In the genomic region with DNA sequence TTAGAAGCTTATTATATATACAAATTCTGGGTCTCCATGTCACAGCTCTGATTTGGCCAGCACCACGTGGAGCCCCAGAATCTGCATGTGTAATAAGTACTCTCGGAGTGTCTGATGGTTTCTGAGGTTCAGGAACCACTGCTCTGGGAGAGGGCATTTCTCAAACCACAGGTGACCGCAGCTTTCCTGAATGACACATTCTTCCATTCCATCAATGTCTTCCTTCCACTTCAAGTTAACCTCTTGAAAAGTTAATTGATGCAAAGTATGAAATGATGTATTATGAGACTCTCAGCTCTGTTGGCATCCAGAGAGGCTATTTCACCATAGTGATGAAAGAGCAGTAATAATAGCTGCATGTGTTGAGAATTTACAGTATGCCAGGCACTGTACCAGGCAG, we compare ENCODE assay signal across 15 cellular contexts.
DNase-seq lines count a peak whose midpoint lies in the region; ATAC-seq and TF ChIP-seq lines count a peak whose summit lies in the region.
"Had no signal": no experiment of that assay in that cellular context is flagged by ENCODE, and none has a peak within 500 bp of the region (broad histone marks: within the 10 kb centered on the region; RNA-seq: fewer than 3 reads in every experiment).

No MANE protein-coding gene starts in this region.

- H3K9me3 ChIP-seq in T-helper 17 cell (ENCODE audit: control insufficient read depth, low read length, poor library complexity, severe bottlenecking), result no peaks in the 10 kb centered on the region
- H3K9me3 ChIP-seq in vagina, result no peaks in the 10 kb centered on the region
- H3K9me3 ChIP-seq: colonic mucosa, heart left ventricle, left ventricle myocardium inferior had no signal

- no peak overlapping the region for H3K4me3 Mint-ChIP-seq in activated CD4-positive, alpha-beta T cell treated with anti-CD3 and anti-CD28 coated beads, Interleukin-2, amount 10 ng/mL, durations not matched to agents 7 days and 5 days
- H3K4me3 Mint-ChIP-seq in T-helper 17 cell (no peak overlapping the region), T-cell (no peak overlapping the region)
- H3K4me3 Mint-ChIP-seq: neural crest cell had no signal

- TF ChIP-seq POLR2A in vagina (IDR thresholded peaks at IDR 0.05), result no peak

- no peaks in the 10 kb centered on the region for H3K4me1 ChIP-seq in vagina
- H3K4me1 ChIP-seq: colonic mucosa, heart left ventricle, left ventricle myocardium inferior had no signal

- H3K36me3 Mint-ChIP-seq in activated CD4-positive, alpha-beta T cell treated with anti-CD3 and anti-CD28 coated beads, Interleukin-2, amount 10 ng/mL, durations not matched to agents 7 days and 5 days (ENCODE audit: low read depth), result no peaks in the 10 kb centered on the region
- no peaks in the 10 kb centered on the region for H3K36me3 Mint-ChIP-seq in T-helper 17 cell (ENCODE audit: low read depth)
- no peaks in the 10 kb centered on the region for H3K36me3 Mint-ChIP-seq in T-cell

- no peak for TF ChIP-seq CTCF in vagina (IDR thresholded peaks at IDR 0.05)

- no peaks in the 10 kb centered on the region for H3K4me1 Mint-ChIP-seq in activated CD4-positive, alpha-beta T cell treated with anti-CD3 and anti-CD28 coated beads, Interleukin-2, amount 10 ng/mL, durations not matched to agents 7 days and 5 days
- H3K4me1 Mint-ChIP-seq in T-helper 17 cell (peaks cover 6% of the 10 kb centered on the region), T-cell (peaks cover 0 to 5% (median 4%) of the 10 kb centered on the region in 3 donors)
- H3K4me1 Mint-ChIP-seq: neural crest cell had no signal

- POLR2A ChIA-PET in activated CD4-positive, alpha-beta T cell treated with anti-CD3 and anti-CD28 coated beads, Interleukin-2, amount 10 ng/mL, durations not matched to agents 7 days and 5 days (lab: Charles Lee), result interaction anchor here (0.6 kb wide), 1 partner anchor 55 kb away, joined by 3 read pairs; no protein-coding TSS in a partner anchor
- POLR2A ChIA-PET in T-cell (lab: Charles Lee), result no interaction called here

- H3K4me3 ChIP-seq in vagina, result no peak overlapping the region
- H3K4me3 ChIP-seq: colonic mucosa, heart left ventricle, left ventricle myocardium inferior had no signal

- no peak overlapping the region for H3K27ac ChIP-seq in vagina
- H3K27ac ChIP-seq: colonic mucosa, heart left ventricle, left ventricle myocardium inferior had no signal

- peak; percentile 1 to 3 for DNase-seq in activated CD4-positive, alpha-beta T cell treated with anti-CD3 and anti-CD28 coated beads for 4 hours
- no peak for DNase-seq in activated CD4-positive, alpha-beta T cell treated with anti-CD3 and anti-CD28 coated beads, Interleukin-2, amount 10 ng/mL, durations not matched to agents 7 days and 5 days
- DNase-seq in Daoy (ENCODE audit: low read depth) (peak; percentile 79), T-helper 17 cell (no peak), myocyte (ENCODE audit: low read depth) (peak; percentile 2), vagina (ENCODE audit: extremely low spot score in 2 of 2) (no peak), T-cell (no peak)
- DNase-seq: colonic mucosa, heart left ventricle, left ventricle myocardium inferior, NCI-H1092 treated with DMSO at 0.1 percent for 48 hours, NCI-H524 treated with DMSO at 0.1 percent for 48 hours, Right ventricle myocardium superior had no signal

- intact Hi-C loops in vagina (cut with DNase I), result no loop called here

- no peaks in the 10 kb centered on the region for H3K27me3 ChIP-seq in vagina
- H3K27me3 ChIP-seq: colonic mucosa, heart left ventricle had no signal

- CTCF ChIA-PET in activated CD4-positive, alpha-beta T cell treated with anti-CD3 and anti-CD28 coated beads, Interleukin-2, amount 10 ng/mL, durations not matched to agents 7 days and 5 days (lab: Charles Lee), result interaction anchor here (1.9 kb wide), 1 partner anchor 36 kb away, joined by 4 read pairs; no protein-coding TSS in a partner anchor
- CTCF ChIA-PET in T-cell (lab: Charles Lee), result interaction anchor here in 1 of 2 donors (1.3 kb wide), 1 partner anchor 9 kb away, joined by 3 read pairs; no protein-coding TSS in a partner anchor

- ATAC-seq in T-helper 17 cell (peak; percentile 16), GM19324 (IDR thresholded peaks at IDR 0.05; ENCODE audit: low FRiP score, unreplicated experiment) (no peak), T-cell (replicated peaks in 1 of 4) (no peak)
- ATAC-seq: heart left ventricle had no signal

- H3K36me3 ChIP-seq in vagina, result no peaks in the 10 kb centered on the region
- H3K36me3 ChIP-seq: colonic mucosa, heart left ventricle, left ventricle myocardium inferior had no signal

- no peak overlapping the region for H3K27ac Mint-ChIP-seq in activated CD4-positive, alpha-beta T cell treated with anti-CD3 and anti-CD28 coated beads, Interleukin-2, amount 10 ng/mL, durations not matched to agents 7 days and 5 days
- no peak overlapping the region for H3K27ac Mint-ChIP-seq in T-helper 17 cell
- H3K27ac Mint-ChIP-seq in T-cell, result no peak overlapping the region

- H3K9me3 Mint-ChIP-seq in activated CD4-positive, alpha-beta T cell treated with anti-CD3 and anti-CD28 coated beads, Interleukin-2, amount 10 ng/mL, durations not matched to agents 7 days and 5 days, result no peaks in the 10 kb centered on the region
- H3K9me3 Mint-ChIP-seq in T-cell, result no peaks in the 10 kb centered on the region
- H3K9me3 Mint-ChIP-seq: neural crest cell had no signal

- H3K27me3 Mint-ChIP-seq in activated CD4-positive, alpha-beta T cell treated with anti-CD3 and anti-CD28 coated beads, Interleukin-2, amount 10 ng/mL, durations not matched to agents 7 days and 5 days, result no peaks in the 10 kb centered on the region
- peaks cover 6% of the 10 kb centered on the region for H3K27me3 Mint-ChIP-seq in T-helper 17 cell
- no peaks in the 10 kb centered on the region for H3K27me3 Mint-ChIP-seq in T-cell

Comparison
In these comparisons a context has a peak if more than half of its experiments do, and no peak if none do; other contexts are left out.
1. DNase-seq: peak in activated CD4-positive, alpha-beta T cell treated with anti-CD3 and anti-CD28 coated beads for 4 hours (2 of 2), Daoy (single experiment) and myocyte (single experiment); none in activated CD4-positive, alpha-beta T cell treated with anti-CD3 and anti-CD28 coated beads, Interleukin-2, amount 10 ng/mL, durations not matched to agents 7 days and 5 days (single experiment), T-helper 17 cell (0 of 3), vagina (0 of 2) and T-cell (0 of 34).